In the genomic region with DNA sequence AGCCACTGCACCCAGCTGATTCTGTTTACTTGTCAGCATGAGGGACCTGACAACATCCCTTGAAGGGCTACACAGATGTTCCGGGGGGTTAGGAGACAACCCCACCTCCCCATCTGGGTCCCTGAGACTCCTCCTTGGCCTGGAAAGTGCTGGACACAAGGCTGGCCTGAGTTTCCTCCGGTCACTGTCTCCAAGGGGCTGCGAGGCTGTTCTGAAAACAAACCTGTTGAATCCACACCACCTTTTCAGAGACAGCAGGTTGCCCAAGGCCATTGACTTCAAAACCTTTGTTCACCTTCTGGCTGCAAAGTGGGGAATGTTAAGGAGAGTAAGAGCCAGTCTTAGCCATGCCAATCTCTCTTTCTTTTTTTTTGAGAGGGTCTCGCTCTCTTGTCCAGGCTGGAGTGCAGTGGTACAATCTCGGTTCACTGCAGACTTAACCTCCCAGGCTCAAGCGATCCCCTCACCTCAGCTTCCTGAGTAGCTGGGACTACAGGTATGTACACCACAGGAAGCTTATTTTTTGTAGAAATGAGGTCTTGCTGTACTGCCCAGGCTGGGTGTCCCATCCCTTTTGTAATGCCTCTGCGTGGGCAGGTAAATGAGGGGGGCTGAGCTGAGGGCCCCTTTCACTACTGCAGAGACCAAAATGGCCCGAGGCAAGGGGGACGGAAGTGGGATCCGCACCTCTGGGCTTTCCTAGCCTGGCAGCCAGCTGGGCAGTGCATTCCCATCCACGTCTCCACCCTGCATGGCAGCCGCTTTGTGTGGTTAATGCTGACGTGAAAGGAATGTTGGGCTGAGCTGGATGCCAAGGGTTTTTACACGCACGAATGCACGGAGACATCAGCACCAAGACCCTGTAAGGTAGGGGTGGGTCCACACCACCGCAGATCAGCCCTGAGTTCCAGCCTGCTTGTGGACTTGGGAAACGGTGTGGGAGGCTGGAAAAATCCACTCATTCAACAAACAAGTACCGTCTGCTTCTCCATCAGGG, we compare ENCODE assay signal across 14 cellular contexts. TPM values are rescaled to one million over a fixed set of nuclear protein-coding genes. Genes with fewer than 3 reads are reported as not detected.
A peak's percentile ranks its signal among the peaks of the same experiment; 100 is the strongest.
DNase-seq lines count a peak whose midpoint lies in the region; ATAC-seq and TF ChIP-seq lines count a peak whose summit lies in the region.
"Had no signal": no experiment of that assay in that cellular context is flagged by ENCODE, and none has a peak within 500 bp of the region (broad histone marks: within the 10 kb centered on the region; RNA-seq: fewer than 3 reads in every experiment).

No MANE protein-coding gene starts in this region.

- no peaks in the 10 kb centered on the region for H3K36me3 ChIP-seq in PC-9 (ENCODE audit: low read depth)
- no peaks in the 10 kb centered on the region for H3K36me3 ChIP-seq in endodermal cell (ENCODE audit: control insufficient read depth, insufficient read depth, low read length)
- H3K36me3 ChIP-seq: HAP-1, thoracic aorta had no signal

- H3K9me3 Mint-ChIP-seq in endodermal cell (no peaks in the 10 kb centered on the region), osteocyte (ENCODE audit: unreplicated experiment) (no peaks in the 10 kb centered on the region)
- H3K9me3 Mint-ChIP-seq: natural killer cell treated with Interleukin-12 subunit alpha and Interleukin-12 subunit beta and Interleukin-15 and Interleukin-18, amount 100 ng/mL, for 72 hours had no signal

- H3K4me3 ChIP-seq in PC-9 (no peak overlapping the region), endodermal cell (ENCODE audit: low read length) (no peak overlapping the region)
- H3K4me3 ChIP-seq: thoracic aorta had no signal

- CTCF ChIA-PET in PC-9 (lab: Charles Lee) = interaction anchor here (0.6 to 0.8 kb wide), 2 partner anchors 16 to 301 kb away, joined by 4 to 6 read pairs; no protein-coding TSS in a partner anchor

- no peak overlapping the region for H3K4me3 Mint-ChIP-seq in endodermal cell
- H3K4me3 Mint-ChIP-seq in osteocyte (ENCODE audit: unreplicated experiment) = peak overlapping the region; percentile 22

- H3K9me3 ChIP-seq in PC-9 (ENCODE audit: insufficient read depth, low read depth) (no peaks in the 10 kb centered on the region), endodermal cell (ENCODE audit: control insufficient read depth, low read length) (no peaks in the 10 kb centered on the region)
- H3K9me3 ChIP-seq: HAP-1, thoracic aorta had no signal

- intact Hi-C loops in PC-9 (cut with micrococcal nuclease; ENCODE audit: unreplicated experiment) = loop anchor here (5.0 to 10.0 kb wide), 5 partner anchors 73 to 1287 kb away; a partner anchor contains a TSS

- H4K20me1 ChIP-seq in PC-9 (ENCODE audit: insufficient read depth) = peaks cover 23% of the 10 kb centered on the region

- H3K27me3 ChIP-seq in PC-9 (ENCODE audit: insufficient read depth, low read depth) (no peaks in the 10 kb centered on the region), endodermal cell (ENCODE audit: control insufficient read depth, insufficient read depth, low read length, poor library complexity, severe bottlenecking) (no peaks in the 10 kb centered on the region)

- DNase-seq in Daoy (ENCODE audit: low read depth) (peak; percentile 91), PC-9 (peak in 1 of 2 experiments; percentile 94), endodermal cell (peak; percentile 61), osteocyte (ENCODE audit: extremely low spot score, unreplicated experiment) (no peak), foreskin melanocyte (no peak), COR-L47 (lab: John Stamatoyannopoulos, UW) (no peak), nucleus accumbens (lab: John Stamatoyannopoulos, UW) (no peak)
- DNase-seq: activated effector memory CD4-positive, alpha-beta T cell treated with Interleukin-2 at 50 U/mL for 16 hours; NCI-H1105; stimulated activated CD4-positive, alpha-beta T cell treated with anti-CD3 and anti-CD28 coated beads, Interleukin-4, amount 100 ng/mL, for 24 hours had no signal

- no peak overlapping the region for H2AFZ ChIP-seq in PC-9

- H3K4me1 Mint-ChIP-seq in endodermal cell = peaks cover 17% of the 10 kb centered on the region
- H3K4me1 Mint-ChIP-seq in osteocyte (ENCODE audit: unreplicated experiment) = peaks cover 44% of the 10 kb centered on the region

- H3K79me2 ChIP-seq in PC-9 (ENCODE audit: low read depth) = peaks cover 38% of the 10 kb centered on the region

- peak overlapping the region; percentile 80; the same call in 1 of the 2 replicates for H3K4me2 ChIP-seq in PC-9

- POLR2A ChIA-PET in PC-9 (lab: Charles Lee; ENCODE audit: unreplicated experiment) = interaction anchor here (0.6 to 1.2 kb wide), 9 partner anchors 13 to 328 kb away, joined by 3 to 11 read pairs (median 6); a partner anchor contains a TSS

- H3F3A ChIP-seq in PC-9 (ENCODE audit: insufficient read depth, low read depth) = peaks cover 53% of the 10 kb centered on the region

- H3K27ac ChIP-seq in PC-9 = no peak overlapping the region
- no peak overlapping the region for H3K27ac ChIP-seq in endodermal cell (ENCODE audit: low read depth, low read length)
- H3K27ac ChIP-seq: thoracic aorta had no signal

- no peak for ATAC-seq in GM21390 (IDR thresholded peaks at IDR 0.05; ENCODE audit: unreplicated experiment)
- ATAC-seq: natural killer cell treated with Interleukin-12 subunit alpha and Interleukin-12 subunit beta and Interleukin-15 and Interleukin-18, amount 100 ng/mL, for 72 hours had no signal

- no TSS peak for BruUV-seq in PC-9 (replicated peaks; lab: Mats Ljungman, UMichigan)

- 91 to 92% methylated on average over 16 to 19 of the region's 19 CpGs for WGBS in endodermal cell (ENCODE audit: insufficient coverage in 1 of 2, insufficient read length in 1 of 2), 2 experiments

- H3K9me2 ChIP-seq in PC-9 (ENCODE audit: insufficient read depth) = no peaks in the 10 kb centered on the region

- no peak overlapping the region for H3K9ac ChIP-seq in endodermal cell (ENCODE audit: extremely low read depth, low read length, poor library complexity, severe bottlenecking)

- H3K27ac Mint-ChIP-seq in endodermal cell = no peak overlapping the region
- H3K27ac Mint-ChIP-seq in osteocyte (ENCODE audit: unreplicated experiment) = no peak overlapping the region

- TF ChIP-seq CTCF in PC-9 (conservative IDR thresholded peaks at IDR 0.05) (no peak), endodermal cell (conservative IDR thresholded peaks at IDR 0.05) (no peak), osteocyte (IDR thresholded peaks at IDR 0.05) (no peak)

- peaks cover 3% of the 10 kb centered on the region for H3K36me3 Mint-ChIP-seq in endodermal cell (ENCODE audit: low read depth)
- H3K36me3 Mint-ChIP-seq in osteocyte (ENCODE audit: unreplicated experiment) = no peaks in the 10 kb centered on the region
- H3K36me3 Mint-ChIP-seq: natural killer cell treated with Interleukin-12 subunit alpha and Interleukin-12 subunit beta and Interleukin-15 and Interleukin-18, amount 100 ng/mL, for 72 hours had no signal

- H3K27me3 Mint-ChIP-seq in endodermal cell (ENCODE audit: insufficient read depth) = no peaks in the 10 kb centered on the region
- H3K27me3 Mint-ChIP-seq in osteocyte (ENCODE audit: unreplicated experiment) = no peaks in the 10 kb centered on the region
- H3K27me3 Mint-ChIP-seq: natural killer cell treated with Interleukin-12 subunit alpha and Interleukin-12 subunit beta and Interleukin-15 and Interleukin-18, amount 100 ng/mL, for 72 hours had no signal

- H3K4me1 ChIP-seq in PC-9 (replicated peaks; ENCODE audit: insufficient read depth) (peaks cover 43% of the 10 kb centered on the region), endodermal cell (ENCODE audit: control insufficient read depth, insufficient read depth, low read length) (no peaks in the 10 kb centered on the region)

RNA-seq across cellular contexts. Expression of a gene that starts 1.9 kb away (rescaled TPM):
- total RNA-seq in Daoy (2014; rRNA removed; shearing (Covaris generic)) = 1.7 and 3.4 TPM in 2 replicates
- total RNA-seq in PC-9 (2021) (17.7 and 19.3 TPM in 2 replicates), endodermal cell (10 to 100 TPM in 1 of 2 donors, 1 to 10 TPM in 1; 9.9 to 12.6 TPM), osteocyte (10.4 and 11.6 TPM in 2 replicates)
- 8.9 TPM for polyA plus RNA-seq in endodermal cell (2013, experiment 1 of 2)
- 11.8 TPM for polyA plus RNA-seq in endodermal cell (2013, experiment 2 of 2)

RNA-seq across cellular contexts. Expression of a gene that starts 10.0 kb away (rescaled TPM):
- not detected in 2 replicates for total RNA-seq in Daoy (2014; rRNA removed; shearing (Covaris generic))
- total RNA-seq in PC-9 (2021) (0.73 and 0.74 TPM in 2 replicates), endodermal cell (1 to 10 TPM in 1 of 2 donors, under 1 TPM in 1; 0.62 to 2.3 TPM), osteocyte (not detected in 2 replicates)
- polyA plus RNA-seq in endodermal cell (2013, experiment 1 of 2) = 0.39 TPM
- polyA plus RNA-seq in endodermal cell (2013, experiment 2 of 2) = not detected
- total RNA-seq: natural killer cell treated with Interleukin-12 subunit alpha and Interleukin-12 subunit beta and Interleukin-15 and Interleukin-18, amount 100 ng/mL, for 72 hours; thoracic aorta had no signal

RNA-seq across cellular contexts. Expression of a gene that starts 10.4 kb away (rescaled TPM):
- 22.5 and 23.2 TPM in 2 replicates for total RNA-seq in Daoy (2014; rRNA removed; shearing (Covaris generic))
- total RNA-seq in PC-9 (2021) = 61.6 and 103 TPM in 2 replicates
- total RNA-seq in endodermal cell = 10 to 100 TPM; 51.3 to 67.1 TPM
- polyA plus RNA-seq in endodermal cell (2013, experiment 1 of 2) = 66.6 TPM
- 69.7 TPM for polyA plus RNA-seq in endodermal cell (2013, experiment 2 of 2)
- 54.2 and 58.2 TPM in 2 replicates for total RNA-seq in osteocyte

RNA-seq across cellular contexts. Expression of a gene that starts 13.1 kb away (rescaled TPM):
- total RNA-seq in Daoy (2014; rRNA removed; shearing (Covaris generic)) = 134 and 140 TPM in 2 replicates
- total RNA-seq in PC-9 (2021) (92.4 and 113 TPM in 2 replicates), endodermal cell (10 to 100 TPM; 35.9 to 39.2 TPM), osteocyte (37.0 and 39.8 TPM in 2 replicates)
- polyA plus RNA-seq in endodermal cell (2013, experiment 1 of 2) = 30.9 TPM
- polyA plus RNA-seq in endodermal cell (2013, experiment 2 of 2) = 30.8 TPM

RNA-seq across cellular contexts. Expression of a gene that starts 13.7 kb away (rescaled TPM):
- 1.4 and 2.2 TPM in 2 replicates for total RNA-seq in Daoy (2014; rRNA removed; shearing (Covaris generic))
- total RNA-seq in PC-9 (2021) = 3.9 and 4.8 TPM in 2 replicates
- 1 to 10 TPM; 1.4 to 2.4 TPM for total RNA-seq in endodermal cell
- polyA plus RNA-seq in endodermal cell (2013, experiment 1 of 2) = 8.0 TPM
- polyA plus RNA-seq in endodermal cell (2013, experiment 2 of 2) = 7.4 TPM
- total RNA-seq in osteocyte = 21.5 and 22.1 TPM in 2 replicates

Comparison
In these comparisons a context has a peak if more than half of its experiments do, and no peak if none do; other contexts are left out.
1. DNase-seq: peak in Daoy (single experiment) and endodermal cell (single experiment); none in osteocyte (single experiment), foreskin melanocyte (single experiment), COR-L47 (single experiment) and nucleus accumbens (0 of 56).